In the genomic region with DNA sequence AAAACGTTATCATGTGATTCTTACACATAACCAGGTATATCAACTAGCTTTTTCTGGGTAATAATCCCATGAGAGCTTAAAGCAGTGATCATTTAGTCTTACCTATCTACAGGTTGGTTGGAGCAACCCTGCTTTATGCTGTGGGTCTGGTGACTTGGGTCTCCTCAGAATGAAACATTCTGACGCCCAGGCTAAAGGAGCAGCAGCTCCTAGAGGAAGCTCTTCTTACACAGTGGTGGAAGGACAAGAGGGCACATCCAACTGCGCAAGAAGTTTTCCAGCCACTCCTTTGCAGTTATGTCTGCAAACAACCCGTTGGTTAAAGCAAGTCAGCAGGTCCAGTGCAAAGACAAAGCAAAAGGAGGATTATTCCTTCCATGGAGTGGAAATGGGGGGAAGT, we compare ENCODE assay signal across 1 cellular context.
TF ChIP-seq lines count a peak whose summit lies in the region.

No MANE protein-coding gene starts in this region.

TF ChIP-seq in GM12878, 131 proteins besides CTCF, POLR2A, EP300 and RAD21 (continued from another document):
- no peak for TF ChIP-seq ZBTB11 (CRISPR knock-in tag; IDR thresholded peaks at IDR 0.05)
- TF ChIP-seq CEBPZ (IDR thresholded peaks at IDR 0.05; ENCODE audit: low read depth, low read length) = no peak
